In genomic region chr19:40864739-40865496, GRCh38 we compare ENCODE assay signal across 1 cellular context.
TF ChIP-seq lines count a peak whose summit lies in the region.

No MANE protein-coding gene starts in this region.

TF ChIP-seq in HEK293, 187 proteins besides CTCF, POLR2A, EP300 and RAD21 (continued from another document and continues in another):
- peak; percentile 43; the same call in 1 of the 2 replicates for TF ChIP-seq ZBTB11 (tag by site-specific recombination; conservative IDR thresholded peaks at IDR 0.05; ENCODE audit: low read depth)
- peak; percentile 83 for TF ChIP-seq MZF1 (tag by site-specific recombination; IDR thresholded peaks at IDR 0.05; ENCODE audit: borderline replicate concordance)
- peak; percentile 70; the same call in 1 of the 2 replicates for TF ChIP-seq ZNF692 (tag by site-specific recombination; IDR thresholded peaks at IDR 0.05)
- peak; percentile 78 for TF ChIP-seq BCL6B (tag by site-specific recombination; IDR thresholded peaks at IDR 0.05)
- TF ChIP-seq ZNF19 (tag by site-specific recombination; IDR thresholded peaks at IDR 0.05; ENCODE audit: low read depth) = peak; percentile 4; the same call in 1 of the 2 replicates
- TF ChIP-seq ZFHX2 (tag by site-specific recombination; conservative IDR thresholded peaks at IDR 0.05) = 0 out of 2 replicates have a peak, but pooled peaks have one; percentile 11
- TF ChIP-seq ZXDB (tag by site-specific recombination; IDR thresholded peaks at IDR 0.05) = peak; percentile 85
- peak; percentile 66; the same call in 1 of the 2 replicates for TF ChIP-seq ZNF561 (tag by site-specific recombination; IDR thresholded peaks at IDR 0.05; ENCODE audit: borderline replicate concordance)
- TF ChIP-seq ZEB2 (tag by site-specific recombination; IDR thresholded peaks at IDR 0.05) = peak; percentile 63; the same call in 1 of the 2 replicates
- TF ChIP-seq ZNF449 (tag by site-specific recombination; IDR thresholded peaks at IDR 0.05) = peak; percentile 24; the same call in 1 of the 2 replicates
- 0 out of 2 replicates have a peak, but pooled peaks have one; percentile 4 for TF ChIP-seq ZNF394 (tag by site-specific recombination; IDR thresholded peaks at IDR 0.05; ENCODE audit: borderline replicate concordance)
- peak; percentile 87 for TF ChIP-seq ZNF629 (tag by site-specific recombination; IDR thresholded peaks at IDR 0.05)
- peak; percentile 46; the same call in 1 of the 2 replicates for TF ChIP-seq SP7 (tag by site-specific recombination; IDR thresholded peaks at IDR 0.05)
- TF ChIP-seq PATZ1 (tag by site-specific recombination; IDR thresholded peaks at IDR 0.05) = peak; percentile 49; the same call in 1 of the 2 replicates
- TF ChIP-seq ZNF513 (tag by site-specific recombination; IDR thresholded peaks at IDR 0.05) = 0 out of 2 replicates have a peak, but pooled peaks have one; percentile 7
- peak; percentile 66 for TF ChIP-seq PRDM4 (tag by site-specific recombination; IDR thresholded peaks at IDR 0.05)
- TF ChIP-seq ZNF600 (tag by site-specific recombination; IDR thresholded peaks at IDR 0.05) = peak; percentile 29; the same call in 1 of the 2 replicates
- TF ChIP-seq ZNF610 (tag by site-specific recombination; IDR thresholded peaks at IDR 0.05; ENCODE audit: borderline replicate concordance) = peak; percentile 64; the same call in 1 of the 2 replicates
- TF ChIP-seq ZNF843 (tag by site-specific recombination; IDR thresholded peaks at IDR 0.05) = peak; percentile 74
- TF ChIP-seq GLIS1 (tag by site-specific recombination; IDR thresholded peaks at IDR 0.05) = peak; percentile 50; the same call in 1 of the 2 replicates
- peak; percentile 87 for TF ChIP-seq ZNF366 (tag by site-specific recombination; conservative IDR thresholded peaks at IDR 0.05)
- peak; percentile 43; the same call in 1 of the 2 replicates for TF ChIP-seq IKZF3 (tag by site-specific recombination; IDR thresholded peaks at IDR 0.05)
- TF ChIP-seq ZNF18 (tag by site-specific recombination; IDR thresholded peaks at IDR 0.05) = peak; percentile 49; the same call in 1 of the 2 replicates
- peak; percentile 81 for TF ChIP-seq ZNF362 (tag by site-specific recombination; IDR thresholded peaks at IDR 0.05)
- peak; percentile 41; the same call in 1 of the 2 replicates for TF ChIP-seq INSM2 (tag by site-specific recombination; IDR thresholded peaks at IDR 0.05)
- TF ChIP-seq BCL11B (tag by site-specific recombination; IDR thresholded peaks at IDR 0.05; ENCODE audit: low read depth) = peak; percentile 50; the same call in 1 of the 2 replicates
- TF ChIP-seq ZSCAN4 (tag by site-specific recombination; IDR thresholded peaks at IDR 0.05) = 0 out of 2 replicates have a peak, but pooled peaks have one; percentile 18
